In the genomic region with DNA sequence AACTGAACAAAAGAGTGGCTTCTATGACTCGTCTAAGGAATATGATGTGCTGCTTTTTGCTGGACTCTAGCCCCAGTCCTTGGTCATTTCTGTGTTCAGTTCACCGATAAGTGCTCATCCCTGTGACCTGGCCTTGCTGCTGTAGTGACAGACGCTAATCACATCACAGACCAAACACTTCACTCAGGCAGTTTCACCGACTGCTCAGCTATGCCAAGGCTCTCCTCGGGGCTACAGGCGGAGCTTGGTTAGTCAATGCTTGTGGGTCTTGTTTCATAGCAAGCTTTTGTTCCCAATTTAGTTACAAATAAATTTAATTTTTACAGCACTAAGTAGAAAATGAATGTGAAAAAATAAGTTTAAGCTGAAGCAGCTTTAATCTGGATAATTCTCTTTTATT, we compare ENCODE assay signal across 32 cellular contexts.
A peak's percentile ranks its signal among the peaks of the same experiment; 100 is the strongest.
DNase-seq lines count a peak whose midpoint lies in the region; ATAC-seq and TF ChIP-seq lines count a peak whose summit lies in the region.
"Had no signal": no experiment of that assay in that cellular context is flagged by ENCODE, and none has a peak within 500 bp of the region (broad histone marks: within the 10 kb centered on the region; RNA-seq: fewer than 3 reads in every experiment).

No MANE protein-coding gene starts in this region.

- peak; percentile 15 for ATAC-seq in foreskin keratinocyte
- no peak for ATAC-seq in GM21526 (IDR thresholded peaks at IDR 0.05; ENCODE audit: low FRiP score, unreplicated experiment)
- no peak for ATAC-seq in T-cell (replicated peaks in 1 of 4)
- ATAC-seq: activated T-helper 17 cell treated with anti-CD3 and anti-CD28 coated beads, Interleukin-2, amount 50 U/mL, for 72 hours; HCT116 had no signal

- no peaks in the 10 kb centered on the region for H3K36me3 Mint-ChIP-seq in T-cell
- H3K36me3 Mint-ChIP-seq: activated naive CD4-positive, alpha-beta T cell treated with anti-CD3 and anti-CD28 coated beads, Interleukin-2, amount 50 U/mL, for 72 hours had no signal

- no peak overlapping the region for H3K27ac ChIP-seq in foreskin keratinocyte
- H3K27ac ChIP-seq: esophagus squamous epithelium, Peyer's patch, right atrium auricular region had no signal

- H3K9me3 Mint-ChIP-seq in T-cell = peaks cover 0 to 16% (median 13%) of the 10 kb centered on the region in 3 donors
- H3K9me3 Mint-ChIP-seq: activated CD4-positive, alpha-beta memory T cell treated with anti-CD3 and anti-CD28 coated beads, Interleukin-2, amount 10 ng/mL, durations not matched to agents 7 days and 5 days had no signal

- no peak overlapping the region for H3K4me3 ChIP-seq in skeletal muscle satellite cell (ENCODE audit: low read length)
- H3K4me3 ChIP-seq: esophagus squamous epithelium, K562, lung, MG63, Peyer's patch, right atrium auricular region had no signal

- DNase-seq in ELR (ENCODE audit: low read depth) (peak; percentile 41), astrocyte of the hippocampus (ENCODE audit: low read depth, low spot score) (peak; percentile 47), foreskin keratinocyte (no peak), T-cell (no peak), NCI-H82 treated with DMSO at 0.1 percent for 48 hours (lab: John Stamatoyannopoulos, UW; ENCODE audit: unreplicated experiment) (no peak)
- DNase-seq: activated CD4-positive, alpha-beta memory T cell treated with anti-CD3 and anti-CD28 coated beads, Interleukin-2, amount 10 ng/mL, durations not matched to agents 7 days and 5 days; activated CD4-positive, CD25-positive, alpha-beta regulatory T cell treated with anti-CD3 and anti-CD28 coated beads, Interleukin-2, amount 50 U/mL, for 72 hours; activated CD8-positive, alpha-beta memory T cell treated with anti-CD3 and anti-CD28 coated beads, Interleukin-2, amount 50 U/mL, for 48 hours; aorta; CD8-positive, alpha-beta memory T cell; central memory CD4-positive, alpha-beta T cell; dermis blood vessel endothelial cell; DMS153; esophagus squamous epithelium; GDM1; kidney glomerular epithelial cell; MG63; NCI-H1105 treated with DMSO at 0.1 percent for 48 hours; NCI-H2029; NCI-H226; NCI-H69; Peyer's patch; stimulated activated CD4-positive, alpha-beta T cell treated with anti-CD3 and anti-CD28 coated beads, Interleukin-2, amount 100 ng/mL, for 48 hours had no signal

- H3K4me1 ChIP-seq in foreskin keratinocyte (no peaks in the 10 kb centered on the region), skeletal muscle satellite cell (ENCODE audit: control insufficient read depth, insufficient read depth, low read length) (peaks cover 14% of the 10 kb centered on the region)
- H3K4me1 ChIP-seq: esophagus squamous epithelium, Peyer's patch, right atrium auricular region had no signal

- H3K27me3 ChIP-seq in foreskin keratinocyte = no peaks in the 10 kb centered on the region
- H3K27me3 ChIP-seq in skeletal muscle satellite cell (ENCODE audit: control insufficient read depth, insufficient read depth, low read length) = no peaks in the 10 kb centered on the region
- H3K27me3 ChIP-seq: MG63, Peyer's patch, right atrium auricular region had no signal

- no peaks in the 10 kb centered on the region for H3K4me1 Mint-ChIP-seq in T-cell
- H3K4me1 Mint-ChIP-seq: activated CD4-positive, alpha-beta memory T cell treated with anti-CD3 and anti-CD28 coated beads, Interleukin-2, amount 10 ng/mL, durations not matched to agents 7 days and 5 days; activated T-helper 17 cell treated with anti-CD3 and anti-CD28 coated beads, Interleukin-2, amount 50 U/mL, for 72 hours; B cell had no signal

- H3K36me3 ChIP-seq in skeletal muscle satellite cell (ENCODE audit: insufficient read depth, low read length) = no peaks in the 10 kb centered on the region
- H3K36me3 ChIP-seq: esophagus squamous epithelium, MG63, Peyer's patch, right atrium auricular region had no signal

- peaks cover 3% of the 10 kb centered on the region for H3K9me3 ChIP-seq in skeletal muscle satellite cell (replicated peaks; ENCODE audit: low read length)
- H3K9me3 ChIP-seq: Peyer's patch had no signal

- H3K4me3 Mint-ChIP-seq in T-cell = no peak overlapping the region
- H3K4me3 Mint-ChIP-seq: activated CD4-positive, alpha-beta memory T cell treated with anti-CD3 and anti-CD28 coated beads, Interleukin-2, amount 10 ng/mL, durations not matched to agents 7 days and 5 days; activated T-helper 17 cell treated with anti-CD3 and anti-CD28 coated beads, Interleukin-2, amount 50 U/mL, for 72 hours; B cell; CD8-positive, alpha-beta memory T cell had no signal

- peaks cover 25 to 30% of the 10 kb centered on the region in 2 donors for H3K27me3 Mint-ChIP-seq in T-cell

- CTCF ChIA-PET in T-cell (lab: Charles Lee) = no interaction called here

- H3K27ac Mint-ChIP-seq in T-cell = no peak overlapping the region
- H3K27ac Mint-ChIP-seq: activated CD4-positive, alpha-beta memory T cell treated with anti-CD3 and anti-CD28 coated beads, Interleukin-2, amount 10 ng/mL, durations not matched to agents 7 days and 5 days; activated naive CD4-positive, alpha-beta T cell treated with anti-CD3 and anti-CD28 coated beads, Interleukin-2, amount 50 U/mL, for 72 hours; activated T-helper 17 cell treated with anti-CD3 and anti-CD28 coated beads, Interleukin-2, amount 50 U/mL, for 72 hours; B cell; CD8-positive, alpha-beta memory T cell had no signal

- peak overlapping the region; percentile 8 for H3K4me2 ChIP-seq in skeletal muscle satellite cell (ENCODE audit: low read length)

- POLR2A ChIA-PET in T-cell (lab: Charles Lee) = interaction anchor here in 1 of 2 donors (0.5 kb wide), 1 partner anchor 714 kb away, joined by 3 read pairs; no protein-coding TSS in a partner anchor

- no peak overlapping the region for H3K9ac ChIP-seq in skeletal muscle satellite cell (ENCODE audit: low read depth, low read length)

- no peak for TF ChIP-seq CTCF in foreskin keratinocyte (conservative IDR thresholded peaks at IDR 0.05)

Comparison
In these comparisons a context has a peak if more than half of its experiments do, and no peak if none do; other contexts are left out.
1. DNase-seq: peak in ELR (single experiment) and astrocyte of the hippocampus (single experiment); none in foreskin keratinocyte (0 of 2), T-cell (0 of 34) and NCI-H82 treated with DMSO at 0.1 percent for 48 hours (single experiment).